Comparison of ENCODE assay signal across 10 cellular contexts in the genomic region with DNA sequence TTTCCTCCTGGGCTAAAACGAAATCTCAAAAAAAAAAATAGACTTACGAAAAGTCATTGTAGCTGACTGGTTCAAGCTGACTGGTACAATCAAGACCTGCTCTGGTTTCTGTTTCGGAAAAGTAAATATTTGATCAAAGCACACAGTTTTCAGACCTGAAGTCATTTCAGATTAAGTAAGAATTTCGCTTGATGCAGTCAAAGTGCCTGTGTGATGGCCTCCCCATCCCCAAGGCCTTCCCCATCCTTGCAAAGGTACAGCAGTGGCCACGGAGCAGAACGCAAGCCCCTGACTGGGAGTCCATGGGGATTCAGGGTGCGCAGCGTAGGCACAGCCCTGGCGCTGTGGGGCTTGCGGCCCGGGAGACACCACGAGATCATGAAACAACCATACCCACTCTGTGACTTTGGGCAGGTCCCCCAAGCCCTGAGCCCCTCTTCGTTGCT. TPM values are rescaled to one million over a fixed set of nuclear protein-coding genes. Genes with fewer than 3 reads are reported as not detected.
DNase-seq lines count a peak whose midpoint lies in the region; ATAC-seq and TF ChIP-seq lines count a peak whose summit lies in the region.
"Had no signal": no experiment of that assay in that cellular context is flagged by ENCODE, and none has a peak within 500 bp of the region (broad histone marks: within the 10 kb centered on the region; RNA-seq: fewer than 3 reads in every experiment).

No MANE protein-coding gene starts in this region.

- DNase-seq in breast epithelium (ENCODE audit: low spot score in 2 of 2) (no peak), osteocyte (ENCODE audit: extremely low spot score, unreplicated experiment) (no peak), SK-N-DZ (ENCODE audit: low spot score) (no peak), mesenteric fat pad (ENCODE audit: low spot score) (no peak), putamen (ENCODE audit: low spot score) (no peak), NCI-H345 (lab: John Stamatoyannopoulos, UW) (no peak)
- DNase-seq: heart right ventricle had no signal

- peak overlapping the region; percentile 46 to 82 for H3K27ac ChIP-seq in breast epithelium

- TF ChIP-seq CTCF in breast epithelium (IDR thresholded peaks at IDR 0.05) (no peak), osteocyte (IDR thresholded peaks at IDR 0.05) (no peak)

- peaks cover 4 to 5% of the 10 kb centered on the region in 2 donors for H3K4me1 ChIP-seq in breast epithelium

- peaks cover 15% of the 10 kb centered on the region for H3K36me3 Mint-ChIP-seq in osteocyte (ENCODE audit: unreplicated experiment)

- H3K9me3 ChIP-seq in breast epithelium, result no peaks in the 10 kb centered on the region
- H3K9me3 ChIP-seq: heart right ventricle had no signal

- no peak overlapping the region for H3K4me3 Mint-ChIP-seq in osteocyte (ENCODE audit: unreplicated experiment)

- no peak for TF ChIP-seq POLR2A in breast epithelium (IDR thresholded peaks at IDR 0.05)

- no peaks in the 10 kb centered on the region for H3K9me3 Mint-ChIP-seq in osteocyte (ENCODE audit: unreplicated experiment)
- H3K9me3 Mint-ChIP-seq: T-helper 1 cell treated with Interleukin-12 subunit alpha and Interleukin-12 subunit beta and Interleukin-4 antibody, amounts not matched to agents 30 μg/mL and 1 μg/mL, for 36 hours had no signal

- peak overlapping the region in 1 of 3 donors; percentile 39 for H3K4me3 ChIP-seq in breast epithelium
- H3K4me3 ChIP-seq: heart right ventricle had no signal

- ATAC-seq in GM18502 (IDR thresholded peaks at IDR 0.05; ENCODE audit: poor library complexity, unreplicated experiment) (peak; percentile 24), HG02798 (IDR thresholded peaks at IDR 0.05; ENCODE audit: poor library complexity, unreplicated experiment) (peak; percentile 15)

- H3K4me1 Mint-ChIP-seq in osteocyte (ENCODE audit: unreplicated experiment), result peaks cover 58% of the 10 kb centered on the region

- intact Hi-C loops in breast epithelium (cut with DNase I; ENCODE audit: low total_unique reads), result no loop called here

- no peaks in the 10 kb centered on the region for H3K36me3 ChIP-seq in breast epithelium

- no peaks in the 10 kb centered on the region for H3K27me3 ChIP-seq in breast epithelium

- H3K27ac Mint-ChIP-seq in osteocyte (ENCODE audit: unreplicated experiment), result peak overlapping the region; percentile 82

- no peaks in the 10 kb centered on the region for H3K27me3 Mint-ChIP-seq in osteocyte (ENCODE audit: unreplicated experiment)

RNA-seq across cellular contexts. Expression of gene CHST15, which starts 29.2 kb away (rescaled TPM):
- total RNA-seq in breast epithelium (10 to 100 TPM; 19.0 to 57.8 (median 56.4) TPM), osteocyte (66.3 and 73.6 TPM in 2 replicates), mesenteric fat pad (53.1 TPM)
- 21.7 and 24.0 TPM in 2 replicates for polyA plus RNA-seq in SK-N-DZ (2014; cell fraction: cytosol; rRNA removed)
- polyA plus RNA-seq in SK-N-DZ (2014; cell fraction: nucleus; rRNA removed), result 25.8 and 46.5 TPM in 2 replicates
